ENCODE assay signal across 23 cellular contexts in genomic region chr3:48135773-48136495, GRCh38. TPM values are rescaled to one million over a fixed set of nuclear protein-coding genes. Genes with fewer than 3 reads are reported as not detected.
DNase-seq lines count a peak whose midpoint lies in the region; ATAC-seq and TF ChIP-seq lines count a peak whose summit lies in the region.
"Had no signal": no experiment of that assay in that cellular context is flagged by ENCODE, and none has a peak within 500 bp of the region (broad histone marks: within the 10 kb centered on the region; RNA-seq: fewer than 3 reads in every experiment).

No MANE protein-coding gene starts in this region.

- WGBS in hepatocyte (ENCODE audit: low lambda C conversion rate, missing lambda C conversion rate): 77% methylated on average over 6 of the region's 6 CpGs
- WGBS in neuronal stem cell (ENCODE audit: extremely low coverage in 2 of 2, insufficient read length in 2 of 2, insufficient replicate concordance in 1 of 2), 2 donors: no CpG with 5 or more reads among the region's 6 CpGs

- ATAC-seq in DND-41 (ENCODE audit: insufficient read depth, low read depth): no peak
- ATAC-seq: CD8-positive, alpha-beta T cell; gastroesophageal sphincter; naive thymus-derived CD8-positive, alpha-beta T cell; T-helper 17 cell had no signal

- H2BK15ac ChIP-seq in neuronal stem cell (ENCODE audit: low read length): no peak overlapping the region

- H4K8ac ChIP-seq in neuronal stem cell (ENCODE audit: low read depth, low read length): no peak overlapping the region

- no peak for TF ChIP-seq CTCF in DND-41 (IDR thresholded peaks at IDR 0.05; ENCODE audit: borderline replicate concordance, extremely low read depth, low read length, poor library complexity, severe bottlenecking)
- TF ChIP-seq CTCF in WERI-Rb-1 (IDR thresholded peaks at IDR 0.05; ENCODE audit: low read depth, low read length): no peak
- TF ChIP-seq CTCF in hepatocyte (IDR thresholded peaks at IDR 0.05; ENCODE audit: poor library complexity): no peak

- H3K18ac ChIP-seq in neuronal stem cell (ENCODE audit: low read length): no peak overlapping the region

- peaks cover 2% of the 10 kb centered on the region for H3K79me1 ChIP-seq in neuronal stem cell (ENCODE audit: low read depth, low read length)

- no peak overlapping the region for H2BK5ac ChIP-seq in neuronal stem cell (ENCODE audit: low read length)

- no peak overlapping the region for H3K4me3 Mint-ChIP-seq in immature natural killer cell
- H3K4me3 Mint-ChIP-seq: activated naive CD8-positive, alpha-beta T cell treated with anti-CD3 and anti-CD28 coated beads, Interleukin-2, amount 10 ng/mL, durations not matched to agents 7 days and 5 days; CD8-positive, alpha-beta T cell; naive thymus-derived CD8-positive, alpha-beta T cell; T-helper 17 cell had no signal

- TF ChIP-seq POLR2A in erythroblast (IDR thresholded peaks at IDR 0.05; ENCODE audit: low read length): no peak

- H3K4me2 ChIP-seq in DND-41 (ENCODE audit: insufficient read depth, low read length): no peak overlapping the region
- no peak overlapping the region for H3K4me2 ChIP-seq in hepatocyte
- H3K4me2 ChIP-seq in neuronal stem cell (ENCODE audit: insufficient read depth, low read length, poor library complexity, severe bottlenecking): no peak overlapping the region

- H3K27ac ChIP-seq in DND-41 (ENCODE audit: low read length) (no peak overlapping the region), WERI-Rb-1 (peak overlapping the region; percentile 44), hepatocyte (no peak overlapping the region), neuronal stem cell (replicated peaks; ENCODE audit: low read length) (no peak overlapping the region)
- H3K27ac ChIP-seq: esophagus squamous epithelium, gastroesophageal sphincter, SK-N-MC, suprapubic skin, VCaP had no signal

- H3K4me3 ChIP-seq in DND-41 (ENCODE audit: low read depth in 1 of 2, low read length in 2 of 2) (no peak overlapping the region), WERI-Rb-1 (ENCODE audit: low read depth, low read length) (no peak overlapping the region), hepatocyte (no peak overlapping the region), neuronal stem cell (ENCODE audit: low read length in 2 of 2) (no peak overlapping the region)
- H3K4me3 ChIP-seq: esophagus squamous epithelium, gastroesophageal sphincter, SK-N-MC, suprapubic skin had no signal

- no peak overlapping the region for H2BK12ac ChIP-seq in neuronal stem cell (ENCODE audit: low read length)

- H2AFZ ChIP-seq in DND-41 (ENCODE audit: low read depth, low read length) (0 out of 2 replicates have a peak overlapping the region, but pooled peaks have one; percentile 5), hepatocyte (peak overlapping the region; percentile 28), neuronal stem cell (ENCODE audit: low read length) (peak overlapping the region; percentile 88)

- no peaks in the 10 kb centered on the region for H3K9me2 ChIP-seq in hepatocyte (replicated peaks; ENCODE audit: insufficient read depth)

- no peaks in the 10 kb centered on the region for H4K20me1 ChIP-seq in DND-41 (ENCODE audit: insufficient read depth, low read length)
- H4K20me1 ChIP-seq in hepatocyte (ENCODE audit: insufficient read depth, poor library complexity, severe bottlenecking): no peaks in the 10 kb centered on the region

- H3K9ac ChIP-seq in DND-41 (ENCODE audit: low read depth, low read length) (no peak overlapping the region), neuronal stem cell (ENCODE audit: low read depth, low read length, poor library complexity) (no peak overlapping the region)

- H2AK5ac ChIP-seq in neuronal stem cell (ENCODE audit: low read depth, low read length): no peak overlapping the region

- no peak overlapping the region for H3K4ac ChIP-seq in neuronal stem cell (ENCODE audit: low read length)

- no peaks in the 10 kb centered on the region for H3K4me1 ChIP-seq in DND-41 (ENCODE audit: insufficient read depth, low read length)
- H3K4me1 ChIP-seq in hepatocyte (ENCODE audit: insufficient read depth): peaks cover 4% of the 10 kb centered on the region
- peaks cover 4 to 8% of the 10 kb centered on the region in 2 donors for H3K4me1 ChIP-seq in neuronal stem cell (ENCODE audit: control insufficient read depth in 2 of 2, insufficient read depth in 1 of 2, low read depth in 1 of 2, low read length in 2 of 2)

- no peaks in the 10 kb centered on the region for H3K9me3 ChIP-seq in DND-41 (ENCODE audit: insufficient read depth, low read length, severe bottlenecking)
- no peaks in the 10 kb centered on the region for H3K9me3 ChIP-seq in WERI-Rb-1 (ENCODE audit: severe bottlenecking)
- no peaks in the 10 kb centered on the region for H3K9me3 ChIP-seq in hepatocyte (ENCODE audit: low read depth)
- no peaks in the 10 kb centered on the region for H3K9me3 ChIP-seq in neuronal stem cell (replicated peaks in 1 of 2; ENCODE audit: control insufficient read depth in 2 of 2, insufficient read depth in 1 of 2, low read depth in 1 of 2, low read length in 2 of 2)
- H3K9me3 ChIP-seq: esophagus squamous epithelium, gastroesophageal sphincter, suprapubic skin had no signal

- no peaks in the 10 kb centered on the region for H3K27me3 ChIP-seq in DND-41 (ENCODE audit: insufficient read depth, low read length, poor library complexity)
- H3K27me3 ChIP-seq in WERI-Rb-1 (ENCODE audit: insufficient read depth, low read depth, severe bottlenecking): no peaks in the 10 kb centered on the region
- no peaks in the 10 kb centered on the region for H3K27me3 ChIP-seq in hepatocyte
- no peaks in the 10 kb centered on the region for H3K27me3 ChIP-seq in neuronal stem cell (ENCODE audit: control insufficient read depth in 3 of 3, insufficient read depth in 3 of 3, low read depth in 1 of 3, low read length in 3 of 3)
- H3K27me3 ChIP-seq: esophagus squamous epithelium, gastroesophageal sphincter, suprapubic skin had no signal

- H3K4me1 Mint-ChIP-seq in immature natural killer cell: peaks cover 0 to 5% of the 10 kb centered on the region in 2 donors
- H3K4me1 Mint-ChIP-seq: naive thymus-derived CD8-positive, alpha-beta T cell had no signal

- no peak overlapping the region for H3K23ac ChIP-seq in neuronal stem cell (ENCODE audit: low read depth, low read length, poor library complexity)

- H2BK120ac ChIP-seq in neuronal stem cell (ENCODE audit: low read depth, low read length): no peak overlapping the region

- no peak overlapping the region for H3K27ac Mint-ChIP-seq in immature natural killer cell
- H3K27ac Mint-ChIP-seq: activated naive CD8-positive, alpha-beta T cell treated with anti-CD3 and anti-CD28 coated beads, Interleukin-2, amount 10 ng/mL, durations not matched to agents 7 days and 5 days; CD8-positive, alpha-beta T cell; naive thymus-derived CD8-positive, alpha-beta T cell; progenitor cell of endocrine pancreas; T-helper 17 cell had no signal

- no peak overlapping the region for H4K91ac ChIP-seq in neuronal stem cell (ENCODE audit: low read depth, low read length, poor library complexity)

- H3K36me3 ChIP-seq in DND-41 (ENCODE audit: insufficient read depth, low read length) (no peaks in the 10 kb centered on the region), WERI-Rb-1 (no peaks in the 10 kb centered on the region), hepatocyte (replicated peaks; ENCODE audit: insufficient read depth, low read depth) (no peaks in the 10 kb centered on the region), neuronal stem cell (replicated peaks in 1 of 2; ENCODE audit: control insufficient read depth in 2 of 2, insufficient read depth in 2 of 2, low read length in 2 of 2) (no peaks in the 10 kb centered on the region)
- H3K36me3 ChIP-seq: esophagus squamous epithelium, gastroesophageal sphincter, suprapubic skin had no signal

- H3K9me3 Mint-ChIP-seq in immature natural killer cell: no peaks in the 10 kb centered on the region
- H3K9me3 Mint-ChIP-seq: activated naive CD8-positive, alpha-beta T cell treated with anti-CD3 and anti-CD28 coated beads, Interleukin-2, amount 10 ng/mL, durations not matched to agents 7 days and 5 days; CD8-positive, alpha-beta T cell; naive thymus-derived CD8-positive, alpha-beta T cell had no signal

- DNase-seq in DND-41: no peak
- DNase-seq in WERI-Rb-1: no peak
- DNase-seq in hepatocyte (ENCODE audit: low spot score): no peak
- no peak for DNase-seq in neuronal stem cell (ENCODE audit: low spot score)
- no peak for DNase-seq in NCI-H1048 (lab: John Stamatoyannopoulos, UW)
- no peak for DNase-seq in activated naive CD4-positive, alpha-beta T cell (lab: John Stamatoyannopoulos, UW)
- DNase-seq in erythroblast (lab: John Stamatoyannopoulos, UW): no peak
- DNase-seq in immature natural killer cell: no peak
- DNase-seq: activated CD4-positive, alpha-beta T cell treated with anti-CD3 and anti-CD28 coated beads, Interleukin-2, amount 50 U/mL, for 48 hours; activated naive CD8-positive, alpha-beta T cell treated with anti-CD3 and anti-CD28 coated beads, Interleukin-2, amount 10 ng/mL, durations not matched to agents 7 days and 5 days; CD8-positive, alpha-beta T cell; effector memory CD4-positive, alpha-beta T cell; esophagus squamous epithelium; mammary epithelial cell; naive thymus-derived CD8-positive, alpha-beta T cell; NCI-H1105 treated with DMSO at 0.1 percent for 48 hours; NCI-H2081 treated with DMSO at 0.1 percent for 48 hours; T-helper 17 cell had no signal

- H3K79me2 ChIP-seq in DND-41 (ENCODE audit: insufficient read depth, low read length): no peaks in the 10 kb centered on the region
- H3K79me2 ChIP-seq in hepatocyte: no peaks in the 10 kb centered on the region

- H3K36me3 Mint-ChIP-seq in immature natural killer cell: no peaks in the 10 kb centered on the region
- H3K36me3 Mint-ChIP-seq: activated naive CD8-positive, alpha-beta T cell treated with anti-CD3 and anti-CD28 coated beads, Interleukin-2, amount 10 ng/mL, durations not matched to agents 7 days and 5 days; CD8-positive, alpha-beta T cell; naive thymus-derived CD8-positive, alpha-beta T cell had no signal

- H3K14ac ChIP-seq in neuronal stem cell (ENCODE audit: low read length): no peak overlapping the region

- no peaks in the 10 kb centered on the region for H3K27me3 Mint-ChIP-seq in immature natural killer cell (ENCODE audit: low read depth in 3 of 3)
- H3K27me3 Mint-ChIP-seq: activated naive CD8-positive, alpha-beta T cell treated with anti-CD3 and anti-CD28 coated beads, Interleukin-2, amount 10 ng/mL, durations not matched to agents 7 days and 5 days; naive thymus-derived CD8-positive, alpha-beta T cell; progenitor cell of endocrine pancreas; T-helper 17 cell had no signal

RNA-seq across cellular contexts. Expression of gene CDC25A, which starts 52.3 kb away (rescaled TPM):
- total RNA-seq in hepatocyte: 5.3 and 7.9 TPM in 2 replicates
- polyA plus RNA-seq in hepatocyte: 3.7 and 5.5 TPM in 2 replicates
- 26.0 TPM for polyA plus RNA-seq in neuronal stem cell (2013, experiment 1 of 2)
- 24.4 TPM for polyA plus RNA-seq in neuronal stem cell (2013, experiment 2 of 2)
- polyA plus RNA-seq in immature natural killer cell: under 1 TPM in 2 of 3 donors, not detected in 1; 0.16 to 0.20 TPM
- total RNA-seq: naive thymus-derived CD8-positive, alpha-beta T cell had no signal
- polyA plus RNA-seq: naive thymus-derived CD8-positive, alpha-beta T cell had no signal

Comparison
In these comparisons a context has a peak if more than half of its experiments do, and no peak if none do; other contexts are left out.
1. H2AFZ ChIP-seq: peak in every context shown above with its lines; median percentile 88 in neuronal stem cell; 28 in hepatocyte; 5 in DND-41.